ENCODE assay signal across 17 cellular contexts in the genomic region with DNA sequence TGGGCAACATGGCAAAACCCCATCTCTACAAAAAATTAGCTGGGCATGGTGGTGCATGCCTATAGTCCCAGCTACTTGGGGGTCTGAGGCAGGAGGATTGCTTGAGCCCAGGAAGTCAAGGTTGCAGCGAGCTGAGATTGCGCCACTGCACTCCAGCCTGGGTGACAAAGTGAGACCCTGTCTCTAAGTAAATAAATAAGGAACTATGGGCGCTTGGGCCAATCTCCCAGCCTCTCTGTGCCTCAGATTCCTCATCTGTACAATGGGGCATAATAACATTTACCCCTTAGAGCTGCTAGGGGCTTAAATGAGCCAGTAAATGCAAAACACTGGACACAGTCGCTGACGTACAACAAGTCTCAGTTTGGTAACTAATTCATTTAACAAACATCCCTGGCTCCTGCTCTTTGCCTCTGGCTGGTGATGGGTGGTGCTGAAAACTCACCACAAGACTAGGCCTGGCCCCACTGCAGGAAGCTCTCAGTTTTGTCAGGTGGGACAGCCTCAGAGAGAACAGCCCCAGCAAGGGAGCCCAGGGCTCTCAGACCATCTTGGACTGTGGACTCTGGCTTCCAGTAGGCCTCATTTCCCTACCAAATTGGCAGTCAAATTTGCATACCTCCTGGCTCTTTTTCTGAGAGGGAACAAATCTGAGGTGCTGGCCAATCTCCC. TPM values are rescaled to one million over a fixed set of nuclear protein-coding genes. Genes with fewer than 3 reads are reported as not detected.
DNase-seq lines count a peak whose midpoint lies in the region; ATAC-seq and TF ChIP-seq lines count a peak whose summit lies in the region.
"Had no signal": no experiment of that assay in that cellular context is flagged by ENCODE, and none has a peak within 500 bp of the region (broad histone marks: within the 10 kb centered on the region; RNA-seq: fewer than 3 reads in every experiment).

No MANE protein-coding gene starts in this region.

- no peaks in the 10 kb centered on the region for H3K9me2 ChIP-seq in MM.1S (replicated peaks; ENCODE audit: insufficient read depth, low read length)

- no peaks in the 10 kb centered on the region for H3K9me3 Mint-ChIP-seq in activated T-cell treated with anti-CD3 and anti-CD28 coated beads, Interleukin-2, amount 50 U/mL, for 72 hours
- H3K9me3 Mint-ChIP-seq: CD4-positive, alpha-beta memory T cell; effector memory CD8-positive, alpha-beta T cell; naive thymus-derived CD8-positive, alpha-beta T cell; WTC11 had no signal

- H3K27me3 ChIP-seq in MM.1S (replicated peaks; ENCODE audit: insufficient read depth, low read length): no peaks in the 10 kb centered on the region
- no peaks in the 10 kb centered on the region for H3K27me3 ChIP-seq in mesenchymal stem cell (ENCODE audit: control insufficient read depth in 1 of 2, insufficient read depth in 1 of 2, low read length in 2 of 2)
- H3K27me3 ChIP-seq: right lobe of liver had no signal

- peaks cover 28% of the 10 kb centered on the region for H3K4me1 Mint-ChIP-seq in activated T-cell treated with anti-CD3 and anti-CD28 coated beads, Interleukin-2, amount 50 U/mL, for 72 hours (ENCODE audit: low read depth)
- H3K4me1 Mint-ChIP-seq: WTC11 had no signal

- H3K27ac Mint-ChIP-seq in activated T-cell treated with anti-CD3 and anti-CD28 coated beads, Interleukin-2, amount 50 U/mL, for 72 hours: no peak overlapping the region
- H3K27ac Mint-ChIP-seq: effector memory CD8-positive, alpha-beta T cell; WTC11 had no signal

- DNase-seq in MM.1S (peak; percentile 48), mesenchymal stem cell (peak; percentile 16), NCI-H510A treated with DMSO at 0.1 percent for 48 hours (lab: John Stamatoyannopoulos, UW) (no peak), mucosa of gallbladder (ENCODE audit: low spot score) (no peak)
- no peak for DNase-seq in activated T-cell treated with anti-CD3 and anti-CD28 coated beads, Interleukin-2, amount 50 U/mL, for 72 hours
- DNase-seq: CD4-positive, alpha-beta memory T cell; effector memory CD8-positive, alpha-beta T cell; foreskin melanocyte; GF-D8; naive thymus-derived CD8-positive, alpha-beta T cell; NCI-H1417; right lobe of liver; SHP77 treated with DMSO at 0.1 percent for 48 hours had no signal

- peak overlapping the region; percentile 12 to 49 for H2BK12ac ChIP-seq in mesenchymal stem cell (ENCODE audit: low read length in 2 of 2)

- H2AFZ ChIP-seq in MM.1S (ENCODE audit: low read length) (peak overlapping the region; percentile 58), mesenchymal stem cell (ENCODE audit: low read depth, low read length) (no peak overlapping the region)

- H3K9me3 ChIP-seq in MM.1S (replicated peaks; ENCODE audit: insufficient read depth, low read length) (no peaks in the 10 kb centered on the region), mesenchymal stem cell (ENCODE audit: control insufficient read depth, low read length) (no peaks in the 10 kb centered on the region)
- H3K9me3 ChIP-seq: right lobe of liver had no signal

- no peak overlapping the region for H3K9ac ChIP-seq in MM.1S (ENCODE audit: low read length)
- no peak overlapping the region for H3K9ac ChIP-seq in mesenchymal stem cell (ENCODE audit: low read length)

- H3K4ac ChIP-seq in mesenchymal stem cell (ENCODE audit: low read depth in 1 of 2, low read length in 2 of 2): no peak overlapping the region

- H3K14ac ChIP-seq in mesenchymal stem cell (ENCODE audit: low read length in 2 of 2): no peak overlapping the region

- no peak overlapping the region for H2BK15ac ChIP-seq in mesenchymal stem cell (ENCODE audit: low read depth, poor library complexity, severe bottlenecking)

- H4K20me1 ChIP-seq in MM.1S (ENCODE audit: insufficient read depth, low read length): no peaks in the 10 kb centered on the region

- H3K4me2 ChIP-seq in MM.1S (ENCODE audit: low read depth, low read length) (0 out of 2 replicates have a peak overlapping the region, but pooled peaks have one; percentile 4), mesenchymal stem cell (ENCODE audit: low read length, poor library complexity, severe bottlenecking) (no peak overlapping the region)

- H3K18ac ChIP-seq in mesenchymal stem cell (ENCODE audit: low read depth in 1 of 2, low read length in 2 of 2): peak overlapping the region in 1 of 2 experiments; percentile 28

- H3K27ac ChIP-seq in MM.1S (ENCODE audit: low read length): peak overlapping the region; percentile 27; the same call in 1 of the 2 replicates
- no peak overlapping the region for H3K27ac ChIP-seq in mesenchymal stem cell (ENCODE audit: low read length, poor library complexity, severe bottlenecking)
- H3K27ac ChIP-seq: right lobe of liver had no signal

- no peak overlapping the region for H2AK5ac ChIP-seq in mesenchymal stem cell (ENCODE audit: low read length, severe bottlenecking)

- peaks cover 23% of the 10 kb centered on the region for H3K4me1 ChIP-seq in MM.1S (ENCODE audit: low read length)
- H3K4me1 ChIP-seq in mesenchymal stem cell (ENCODE audit: control insufficient read depth, insufficient read depth, low read depth, low read length): peaks cover 7% of the 10 kb centered on the region

- TF ChIP-seq CTCF in MM.1S (IDR thresholded peaks at IDR 0.05; ENCODE audit: low read length): no peak

- peak overlapping the region; percentile 3 for H4K91ac ChIP-seq in mesenchymal stem cell (ENCODE audit: low read length)

- no peak overlapping the region for H4K8ac ChIP-seq in mesenchymal stem cell (ENCODE audit: low read length)

- H3K79me2 ChIP-seq in MM.1S (ENCODE audit: low read length): no peaks in the 10 kb centered on the region

- no peak overlapping the region for H2BK5ac ChIP-seq in mesenchymal stem cell (ENCODE audit: low read depth, low read length, poor library complexity, severe bottlenecking)

- WGBS in mesenchymal stem cell: 89% methylated on average over 5 of the region's 5 CpGs

- H3K27me3 Mint-ChIP-seq in activated T-cell treated with anti-CD3 and anti-CD28 coated beads, Interleukin-2, amount 50 U/mL, for 72 hours (ENCODE audit: low read depth): no peaks in the 10 kb centered on the region
- H3K27me3 Mint-ChIP-seq: CD4-positive, alpha-beta memory T cell; effector memory CD8-positive, alpha-beta T cell; naive thymus-derived CD8-positive, alpha-beta T cell had no signal

- H3K36me3 ChIP-seq in MM.1S (replicated peaks; ENCODE audit: insufficient read depth, low read length) (no peaks in the 10 kb centered on the region), mesenchymal stem cell (ENCODE audit: control insufficient read depth in 1 of 2, insufficient read depth in 2 of 2, low read depth in 1 of 2, low read length in 2 of 2) (no peaks in the 10 kb centered on the region)
- H3K36me3 ChIP-seq: right lobe of liver had no signal

- H2BK120ac ChIP-seq in mesenchymal stem cell (ENCODE audit: low read depth, low read length): peak overlapping the region; percentile 64

- ATAC-seq in GM18867 (IDR thresholded peaks at IDR 0.05; ENCODE audit: unreplicated experiment) (peak; percentile 65), GM19463 (IDR thresholded peaks at IDR 0.05; ENCODE audit: unreplicated experiment) (peak; percentile 55)
- ATAC-seq in activated T-cell treated with anti-CD3 and anti-CD28 coated beads, Interleukin-2, amount 50 U/mL, for 72 hours (replicated peaks in 1 of 2): no peak
- ATAC-seq: effector memory CD8-positive, alpha-beta T cell; naive thymus-derived CD8-positive, alpha-beta T cell; WTC11 had no signal

- H3F3A ChIP-seq in MM.1S (ENCODE audit: insufficient read depth, low read length): no peaks in the 10 kb centered on the region

- H3K4me3 ChIP-seq in MM.1S (ENCODE audit: low read length) (no peak overlapping the region), mesenchymal stem cell (ENCODE audit: insufficient read depth in 1 of 2, low read depth in 1 of 2, low read length in 2 of 2) (no peak overlapping the region)
- H3K4me3 ChIP-seq: right lobe of liver had no signal

- no peak overlapping the region for H3K4me3 Mint-ChIP-seq in activated T-cell treated with anti-CD3 and anti-CD28 coated beads, Interleukin-2, amount 50 U/mL, for 72 hours
- H3K4me3 Mint-ChIP-seq: CD4-positive, alpha-beta memory T cell; effector memory CD8-positive, alpha-beta T cell; WTC11 had no signal

- H3K23ac ChIP-seq in mesenchymal stem cell (ENCODE audit: low read length in 2 of 2): no peak overlapping the region

- H3K79me1 ChIP-seq in mesenchymal stem cell (replicated peaks; ENCODE audit: low read length, poor library complexity, severe bottlenecking): no peaks in the 10 kb centered on the region

- no peaks in the 10 kb centered on the region for H3K36me3 Mint-ChIP-seq in activated T-cell treated with anti-CD3 and anti-CD28 coated beads, Interleukin-2, amount 50 U/mL, for 72 hours (ENCODE audit: insufficient read depth in 2 of 2)
- H3K36me3 Mint-ChIP-seq: CD4-positive, alpha-beta memory T cell; naive thymus-derived CD8-positive, alpha-beta T cell; WTC11 had no signal

RNA-seq across cellular contexts. Expression of a gene that starts 6.3 kb away (rescaled TPM):
- polyA plus RNA-seq in mesenchymal stem cell (2013, experiment 1 of 2): 43.1 TPM
- 41.2 TPM for polyA plus RNA-seq in mesenchymal stem cell (2013, experiment 2 of 2)
- 75.5 TPM for total RNA-seq in mucosa of gallbladder
- total RNA-seq in activated T-cell treated with anti-CD3 and anti-CD28 coated beads, Interleukin-2, amount 50 U/mL, for 72 hours: 10 to 100 TPM; 67.8 to 75.0 TPM

RNA-seq across cellular contexts. Expression of a gene that starts 8.5 kb away (rescaled TPM):
- polyA plus RNA-seq in mesenchymal stem cell (2013, experiment 1 of 2): 0.01 TPM
- 0.01 TPM for polyA plus RNA-seq in mesenchymal stem cell (2013, experiment 2 of 2)
- total RNA-seq in mucosa of gallbladder: 2.3 TPM
- not detected for total RNA-seq in activated T-cell treated with anti-CD3 and anti-CD28 coated beads, Interleukin-2, amount 50 U/mL, for 72 hours
- total RNA-seq: CD4-positive, alpha-beta memory T cell; H4; naive thymus-derived CD8-positive, alpha-beta T cell; right lobe of liver; WTC11 had no signal
- polyA plus RNA-seq: CD4-positive, alpha-beta memory T cell had no signal

RNA-seq across cellular contexts. Expression of a gene that starts 47.4 kb away (rescaled TPM):
- 23.7 TPM for polyA plus RNA-seq in mesenchymal stem cell (2013, experiment 1 of 2)
- polyA plus RNA-seq in mesenchymal stem cell (2013, experiment 2 of 2): 21.9 TPM
- total RNA-seq in mucosa of gallbladder: 4.0 TPM
- 1 to 10 TPM; 3.2 to 3.8 TPM for total RNA-seq in activated T-cell treated with anti-CD3 and anti-CD28 coated beads, Interleukin-2, amount 50 U/mL, for 72 hours

Comparison
In these comparisons a context has a peak if more than half of its experiments do, and no peak if none do; other contexts are left out.
1. ATAC-seq: peak in GM18867 (single experiment) and GM19463 (single experiment); none in activated T-cell treated with anti-CD3 and anti-CD28 coated beads, Interleukin-2, amount 50 U/mL, for 72 hours (0 of 2).
2. DNase-seq: peak in MM.1S (single experiment) and mesenchymal stem cell (single experiment); none in NCI-H510A treated with DMSO at 0.1 percent for 48 hours (single experiment), mucosa of gallbladder (single experiment) and activated T-cell treated with anti-CD3 and anti-CD28 coated beads, Interleukin-2, amount 50 U/mL, for 72 hours (0 of 2).